8 cellular contexts compared by ENCODE assay signal in the genomic region with DNA sequence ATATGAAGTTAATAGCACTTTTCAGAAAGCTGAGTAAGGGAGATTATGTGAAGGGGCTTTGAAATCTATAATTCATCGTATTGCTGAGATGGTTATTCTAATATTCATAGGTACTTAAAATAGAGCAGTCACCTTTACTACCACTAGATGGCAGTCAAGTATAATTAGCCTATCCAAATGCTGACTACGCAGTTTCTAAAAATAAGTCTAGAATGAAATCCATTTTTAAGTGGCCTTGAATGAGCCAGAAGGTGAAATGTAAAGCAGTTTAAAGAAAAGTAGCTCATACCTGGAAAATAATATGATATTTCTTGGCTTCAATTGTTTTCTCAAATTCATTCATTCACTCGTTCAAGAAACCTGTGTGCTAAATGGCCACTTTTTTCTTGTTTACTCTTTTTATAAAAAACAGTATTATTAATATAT.
A peak's percentile ranks its signal among the peaks of the same experiment; 100 is the strongest.
DNase-seq lines count a peak whose midpoint lies in the region; ATAC-seq, FAIRE-seq and TF ChIP-seq lines count a peak whose summit lies in the region.

No MANE protein-coding gene starts in this region.

- H3K27me3 Mint-ChIP-seq in stimulated activated memory B cell treated with anti-CD40 and anti-IgM and Interleukin-4, amounts not matched to agents 10 μg/mL and 1 μg/mL and 100 μg/mL, for 72 hours = peaks cover 22% of the 10 kb centered on the region

- no peak overlapping the region for H3K9ac ChIP-seq in HepG2 (ENCODE audit: insufficient read depth, low read depth, low read length)

- H3K4me2 ChIP-seq in HepG2 (ENCODE audit: low read depth, low read length) = no peak overlapping the region

- no peaks in the 10 kb centered on the region for H3K4me1 ChIP-seq in HepG2 (ENCODE audit: insufficient read depth, low read length)

- peak; percentile 19 for DNase-seq in GM12864 (ENCODE audit: low read depth)
- peak; percentile 2 for DNase-seq in NCI-H69 (lab: John Stamatoyannopoulos, UW)
- DNase-seq in cerebellar cortex (ENCODE audit: low spot score) = peak; percentile 59
- peak; percentile 21 for DNase-seq in HepG2 (ENCODE audit: low spot score)
- no peak for DNase-seq in ecto neural progenitor cell (ENCODE audit: low spot score)

- H4K20me1 ChIP-seq in HepG2 (ENCODE audit: insufficient read depth, low read length) = no peaks in the 10 kb centered on the region

- peak; percentile 79 for ATAC-seq in HG02642 (IDR thresholded peaks at IDR 0.05; ENCODE audit: poor library complexity, unreplicated experiment)
- ATAC-seq in HepG2 = peak; percentile 50
- ATAC-seq in stimulated activated memory B cell treated with anti-CD40 and anti-IgM and Interleukin-4, amounts not matched to agents 10 μg/mL and 1 μg/mL and 100 μg/mL, for 72 hours = no peak

- TF ChIP-seq EP300 in HepG2 (IDR thresholded peaks at IDR 0.05; ENCODE audit: low read depth in 2 of 2, low read length in 2 of 2) = no peak
- no peak for TF ChIP-seq EP300 in HepG2 (CRISPR knock-in tag; IDR thresholded peaks at IDR 0.05; ENCODE audit: borderline replicate concordance)

- no peak overlapping the region for H2AFZ ChIP-seq in HepG2 (ENCODE audit: low read length)

- H3K9me3 ChIP-seq in HepG2 (ENCODE audit: low read length) = no peaks in the 10 kb centered on the region

- no peak overlapping the region for H3K4me3 ChIP-seq in GM12864 (ENCODE audit: low read depth, low read length)
- H3K4me3 ChIP-seq in HepG2 (replicated peaks in 1 of 3; ENCODE audit: insufficient read depth in 1 of 3, low read depth in 2 of 3, low read length in 3 of 3) = no peak overlapping the region

- H3K79me2 ChIP-seq in HepG2 (ENCODE audit: insufficient read depth, low read length) = no peaks in the 10 kb centered on the region

- in situ Hi-C loops in HepG2 (cut with HindIII; ENCODE audit: extremely low pct_ligation_motif_present, low pct_unique_long_range_greater_than_20kb) = loop anchor here (5.0 kb wide), 2 partner anchors 1706 to 1941 kb away; no protein-coding TSS in a partner anchor

- WGBS in HepG2 (ENCODE audit: low lambda C conversion rate) = 33% methylated on average over 3 of the region's 3 CpGs

- no peaks in the 10 kb centered on the region for H3K36me3 Mint-ChIP-seq in stimulated activated memory B cell treated with anti-CD40 and anti-IgM and Interleukin-4, amounts not matched to agents 10 μg/mL and 1 μg/mL and 100 μg/mL, for 72 hours

- no TSS peak for BruUV-seq in HepG2 (replicated peaks; lab: Mats Ljungman, UMichigan)

- no peaks in the 10 kb centered on the region for H3K36me3 ChIP-seq in HepG2 (replicated peaks in 1 of 2; ENCODE audit: control insufficient read depth in 1 of 2, insufficient read depth in 2 of 2, low read length in 2 of 2)

- TF ChIP-seq RAD21 in HepG2 (CRISPR knock-in tag; IDR thresholded peaks at IDR 0.05) = no peak

- H3K4me3 Mint-ChIP-seq in stimulated activated memory B cell treated with anti-CD40 and anti-IgM and Interleukin-4, amounts not matched to agents 10 μg/mL and 1 μg/mL and 100 μg/mL, for 72 hours = no peak overlapping the region

- H3K27ac ChIP-seq in HepG2 (ENCODE audit: extremely low read length, insufficient read depth, low read length) = no peak overlapping the region

- no peaks in the 10 kb centered on the region for H3K9me3 Mint-ChIP-seq in stimulated activated memory B cell treated with anti-CD40 and anti-IgM and Interleukin-4, amounts not matched to agents 10 μg/mL and 1 μg/mL and 100 μg/mL, for 72 hours

- CTCF ChIA-PET in HepG2 (lab: Yijun Ruan, JAX; ENCODE audit: low intra/inter-chr PET ratio, low total read pairs) = interaction anchor here (0.6 to 2.1 kb wide), 3 partner anchors 1705 to 1940 kb away, joined by 3 to 7 read pairs (median 5); no protein-coding TSS in a partner anchor

- no peaks in the 10 kb centered on the region; a peak in 1 of 5 replicates for H3K27me3 ChIP-seq in HepG2 (ENCODE audit: control insufficient read depth in 1 of 2, insufficient read depth in 2 of 2, low read length in 2 of 2)

- no peak for TF ChIP-seq POLR2A in HepG2 (IDR thresholded peaks at IDR 0.05; ENCODE audit: insufficient read depth in 1 of 2, low read depth in 2 of 2, low read length in 2 of 2)

- H3K4me1 Mint-ChIP-seq in stimulated activated memory B cell treated with anti-CD40 and anti-IgM and Interleukin-4, amounts not matched to agents 10 μg/mL and 1 μg/mL and 100 μg/mL, for 72 hours = no peaks in the 10 kb centered on the region

- POLR2A ChIA-PET in HepG2 (lab: Yijun Ruan, JAX) = no interaction called here

- intact Hi-C loops in HepG2 (cut with micrococcal nuclease; ENCODE audit: unreplicated experiment) = no loop called here

- FAIRE-seq in A204.1 (lab: Jason Lieb, UNC) = peak; percentile 3
- FAIRE-seq in HepG2 (lab: Jason Lieb, UNC) = no peak

- TF ChIP-seq CTCF in GM12864 (IDR thresholded peaks at IDR 0.05; ENCODE audit: low read depth, low read length, missing control alignments) = peak; percentile 64
- TF ChIP-seq CTCF in HepG2 (CRISPR knock-in tag; IDR thresholded peaks at IDR 0.05) = peak; percentile 60

- H3K27ac Mint-ChIP-seq in stimulated activated memory B cell treated with anti-CD40 and anti-IgM and Interleukin-4, amounts not matched to agents 10 μg/mL and 1 μg/mL and 100 μg/mL, for 72 hours = no peak overlapping the region

TF ChIP-seq in HepG2, 621 proteins besides CTCF, POLR2A, EP300 and RAD21:
- TF ChIP-seq MAFK (conservative IDR thresholded peaks at IDR 0.05 in 1 of 2, IDR thresholded peaks at IDR 0.05 in 1 of 2; ENCODE audit: low read length in 2 of 2) (peak; percentile 100), SMC3 (IDR thresholded peaks at IDR 0.05; ENCODE audit: low read length) (peak; percentile 28; the same call in 1 of the 2 replicates), MAFF (IDR thresholded peaks at IDR 0.05; ENCODE audit: low read depth, low read length) (peak; percentile 100), NFIB (CRISPR knock-in tag; IDR thresholded peaks at IDR 0.05; ENCODE audit: borderline replicate concordance) (no peak), ZNF75D (CRISPR knock-in tag; IDR thresholded peaks at IDR 0.05; ENCODE audit: borderline replicate concordance) (no peak), ZSCAN25 (CRISPR knock-in tag; IDR thresholded peaks at IDR 0.05) (no peak), MEF2D (CRISPR knock-in tag; IDR thresholded peaks at IDR 0.05) (peak; percentile 80), MAFG (CRISPR knock-in tag; IDR thresholded peaks at IDR 0.05) (peak; percentile 92), STAG1 (CRISPR knock-in tag; IDR thresholded peaks at IDR 0.05) (peak; percentile 67)
